Comparison of ENCODE assay signal across 20 cellular contexts in genomic region chr12:20383612-20384011, GRCh38. TPM values are rescaled to one million over a fixed set of nuclear protein-coding genes. Genes with fewer than 3 reads are reported as not detected.
"Had no signal": no experiment of that assay in that cellular context is flagged by ENCODE, and none has a peak within 500 bp of the region (broad histone marks: within the 10 kb centered on the region; RNA-seq: fewer than 3 reads in every experiment).

No MANE protein-coding gene starts in this region.

- H3K27ac ChIP-seq: body of pancreas, colonic mucosa, esophagus squamous epithelium, lower lobe of right lung, ovary had no signal

- H3K27me3 ChIP-seq: body of pancreas, colonic mucosa, esophagus squamous epithelium, ovary had no signal

- H3K4me1 Mint-ChIP-seq: activated CD4-positive, alpha-beta T cell treated with anti-CD3 and anti-CD28 coated beads, Interleukin-2, amount 10 ng/mL, durations not matched to agents 7 days and 5 days had no signal

- H3K9me3 ChIP-seq: body of pancreas, colonic mucosa, esophagus squamous epithelium, lower lobe of right lung, ovary had no signal

- H3K36me3 ChIP-seq: colonic mucosa, esophagus squamous epithelium, lower lobe of right lung, ovary had no signal

- H3K36me3 Mint-ChIP-seq: activated naive CD8-positive, alpha-beta T cell had no signal

- ATAC-seq: body of pancreas, lower lobe of right lung had no signal

- H3K27me3 Mint-ChIP-seq: activated CD4-positive, alpha-beta T cell treated with anti-CD3 and anti-CD28 coated beads, Interleukin-2, amount 10 ng/mL, durations not matched to agents 7 days and 5 days; activated naive CD8-positive, alpha-beta T cell had no signal

- H3K4me3 Mint-ChIP-seq: activated CD4-positive, alpha-beta T cell treated with anti-CD3 and anti-CD28 coated beads, Interleukin-2, amount 10 ng/mL, durations not matched to agents 7 days and 5 days; activated naive CD8-positive, alpha-beta T cell; mesothelial cell of epicardium; neural crest cell; T-helper 2 cell treated with Interferon-gamma antibody and Interleukin-4, amounts not matched to agents 5 μg/mL and 100 μg/mL, for 36 hours had no signal

- H3K27ac Mint-ChIP-seq: activated CD4-positive, alpha-beta T cell treated with anti-CD3 and anti-CD28 coated beads, Interleukin-2, amount 10 ng/mL, durations not matched to agents 7 days and 5 days; activated naive CD8-positive, alpha-beta T cell; mesothelial cell of epicardium; T-helper 2 cell treated with Interferon-gamma antibody and Interleukin-4, amounts not matched to agents 5 μg/mL and 100 μg/mL, for 36 hours had no signal

- H3K4me1 ChIP-seq: body of pancreas, colonic mucosa, esophagus squamous epithelium, lower lobe of right lung had no signal

- H3K4me3 ChIP-seq: body of pancreas, colonic mucosa, esophagus squamous epithelium, lower lobe of right lung, ovary had no signal

- DNase-seq: activated CD4-positive, alpha-beta T cell treated with anti-CD3 and anti-CD28 coated beads, Interleukin-2, amount 10 ng/mL, durations not matched to agents 7 days and 5 days; activated CD8-positive, alpha-beta memory T cell treated with anti-CD3 and anti-CD28 coated beads, Interleukin-2, amount 50 U/mL, for 48 hours; activated gamma-delta T cell treated with Interleukin-2 at 50 U/mL for 16 hours; amniotic stem cell; body of pancreas; central memory CD4-positive, alpha-beta T cell; colonic mucosa; esophagus squamous epithelium; hypothalamus; kidney glomerular epithelial cell; lower lobe of right lung; ovary; stimulated activated CD4-positive, alpha-beta T cell treated with anti-CD3 and anti-CD28 coated beads, Interleukin-4, amount 100 ng/mL, for 1 hour; stimulated activated naive CD4-positive, alpha-beta T cell; substantia nigra; trophoblast cell had no signal

RNA-seq across cellular contexts. Expression of gene PDE3A, which starts 15.3 kb away (rescaled TPM):
- total RNA-seq: activated CD4-positive, alpha-beta T cell treated with anti-CD3 and anti-CD28 coated beads, Interleukin-2, amount 10 ng/mL, durations not matched to agents 7 days and 5 days had no signal
